ENCODE assay signal across 8 cellular contexts in genomic region chr5:71586941-71587708, GRCh38. TPM values are rescaled to one million over a fixed set of nuclear protein-coding genes. Genes with fewer than 3 reads are reported as not detected.
A peak's percentile ranks its signal among the peaks of the same experiment; 100 is the strongest.
DNase-seq lines count a peak whose midpoint lies in the region; ATAC-seq, FAIRE-seq and TF ChIP-seq lines count a peak whose summit lies in the region.

MCCC2 (plus strand) TSS chr5:71587340; CDS start chr5:71587426, 86 bp downstream.

- no peak for FAIRE-seq in bronchial epithelial cell (lab: Jason Lieb, UNC)
- no peak for FAIRE-seq in small intestine (lab: Jason Lieb, UNC)

- peaks cover 4% of the 10 kb centered on the region for H3K9me3 Mint-ChIP-seq in WTC11

- peak within 1 kb of the TSS; percentile 91 for H3K4me3 Mint-ChIP-seq in WTC11

- H3K27ac Mint-ChIP-seq in WTC11, result peak within 1 kb of the TSS; percentile 99

- 0 to 1% (median 0%) methylated on average over 47 to 56 of the region's 56 CpGs for WGBS in small intestine, 3 donors

- POLR2A ChIA-PET in AG04450 (lab: Yijun Ruan, JAX), result interaction anchor here (0.6 to 1.1 kb wide), 2 partner anchors 14 to 247 kb away, joined by 3 to 5 read pairs; no protein-coding TSS in a partner anchor
- POLR2A ChIA-PET in WTC11 (lab: Charles Lee), result interaction anchor here (1.0 kb wide), 2 partner anchors 12 to 14 kb away, joined by 3 read pairs; no protein-coding TSS in a partner anchor

- H3K9me3 ChIP-seq in AG04450 (ENCODE audit: control insufficient read depth, insufficient read depth, low read length), result no peaks in the 10 kb centered on the region
- H3K9me3 ChIP-seq in small intestine (ENCODE audit: control insufficient read depth, low read depth), result no peaks in the 10 kb centered on the region

- H3K27me3 Mint-ChIP-seq in WTC11 (ENCODE audit: low read depth), result no peaks in the 10 kb centered on the region

- peak within 1 kb of the TSS; percentile 79 for H3K4me3 ChIP-seq in AG04450 (ENCODE audit: low read depth, low read length)
- H3K4me3 ChIP-seq in bronchial epithelial cell (ENCODE audit: low read depth, low read length), result peak within 1 kb of the TSS; percentile 66
- H3K4me3 ChIP-seq in small intestine (ENCODE audit: low read depth in 1 of 2, low read length in 2 of 2), result peak within 1 kb of the TSS; percentile 76 to 89

- ATAC-seq in GM18909 (IDR thresholded peaks at IDR 0.05; ENCODE audit: poor library complexity, unreplicated experiment) (peak; percentile 97), HG03159 (IDR thresholded peaks at IDR 0.05; ENCODE audit: unreplicated experiment) (peak; percentile 96), WTC11 (peak; percentile 98)

- H3K27ac ChIP-seq in AG04450 (ENCODE audit: low read depth, low read length) (peak within 1 kb of the TSS; percentile 40), small intestine (ENCODE audit: low read depth in 1 of 2, low read length in 1 of 2) (peak within 1 kb of the TSS; percentile 85 to 86)

- H3K4me1 ChIP-seq in small intestine (ENCODE audit: control insufficient read depth in 2 of 2, insufficient read depth in 1 of 2, low read depth in 1 of 2, low read length in 1 of 2), result peaks cover 6 to 8% of the 10 kb centered on the region in 2 donors

- no peaks in the 10 kb centered on the region for H3K27me3 ChIP-seq in AG04450 (ENCODE audit: control insufficient read depth, insufficient read depth, low read length)
- no peaks in the 10 kb centered on the region for H3K27me3 ChIP-seq in bronchial epithelial cell (ENCODE audit: control insufficient read depth, insufficient read depth, low read length)
- no peaks in the 10 kb centered on the region for H3K27me3 ChIP-seq in small intestine (ENCODE audit: control insufficient read depth in 2 of 2, insufficient read depth in 2 of 2, low read length in 2 of 2)

- CTCF ChIA-PET in AG04450 (lab: Charles Lee), result interaction anchor here (0.6 to 6.3 kb wide), 3 partner anchors 14 to 712 kb away, joined by 4 to 48 read pairs (median 6); no protein-coding TSS in a partner anchor
- CTCF ChIA-PET in WTC11 (lab: Charles Lee), result interaction anchor here (1.4 to 2.6 kb wide), 3 partner anchors 14 to 112 kb away, joined by 5 to 27 read pairs (median 7); no protein-coding TSS in a partner anchor

- H3K36me3 ChIP-seq in bronchial epithelial cell (ENCODE audit: control insufficient read depth, insufficient read depth, low read length) (no peaks in the 10 kb centered on the region), small intestine (ENCODE audit: control insufficient read depth in 2 of 2, insufficient read depth in 2 of 2, low read length in 2 of 2) (no peaks in the 10 kb centered on the region)

- H3K36me3 Mint-ChIP-seq in WTC11, result no peaks in the 10 kb centered on the region

- DNase-seq in AG04450 (ENCODE audit: low read depth, low spot score) (peak; percentile 82), NCI-H2227 treated with DMSO at 0.1 percent for 48 hours (lab: John Stamatoyannopoulos, UW) (peak; percentile 79), WTC11 (ENCODE audit: low spot score) (peak; percentile 99), bronchial epithelial cell (ENCODE audit: low read depth) (peak; percentile 90), iPS-NIHi11 (ENCODE audit: low spot score) (peak; percentile 98), small intestine (peak; percentile 98)

- no peak for TF ChIP-seq CTCF in AG04450 (IDR thresholded peaks at IDR 0.05; ENCODE audit: low read depth, low read length)
- no peak for TF ChIP-seq CTCF in WTC11 (IDR thresholded peaks at IDR 0.05)
- TF ChIP-seq CTCF in bronchial epithelial cell (IDR thresholded peaks at IDR 0.05; ENCODE audit: insufficient read depth, low read length, severe bottlenecking), result no peak

- H3K4me1 Mint-ChIP-seq in WTC11, result peaks cover 14% of the 10 kb centered on the region

TF ChIP-seq in WTC11, 78 proteins besides CTCF, POLR2A, EP300 and RAD21 (continues in another document):
- TF ChIP-seq IRF1 (CRISPR knock-in tag; IDR thresholded peaks at IDR 0.05) (peak; percentile 78), ATF1 (CRISPR knock-in tag; IDR thresholded peaks at IDR 0.05) (peak; percentile 80; the same call in 1 of the 2 replicates), USF2 (CRISPR knock-in tag; IDR thresholded peaks at IDR 0.05) (peak; percentile 96), JUN (CRISPR knock-in tag; IDR thresholded peaks at IDR 0.05) (peak; percentile 92), SMAD3 (CRISPR knock-in tag; IDR thresholded peaks at IDR 0.05; ENCODE audit: borderline replicate concordance) (peak; percentile 86; the same call in 1 of the 2 replicates), HMGXB4 (CRISPR knock-in tag; IDR thresholded peaks at IDR 0.05) (peak; percentile 84; the same call in 1 of the 2 replicates), CREM (CRISPR knock-in tag; IDR thresholded peaks at IDR 0.05) (peak; percentile 65; the same call in 1 of the 2 replicates), ZBTB43 (CRISPR knock-in tag; IDR thresholded peaks at IDR 0.05) (peak; percentile 72; the same call in 1 of the 2 replicates), FOXP1 (CRISPR knock-in tag; IDR thresholded peaks at IDR 0.05; ENCODE audit: borderline replicate concordance) (peak; percentile 84; the same call in 1 of the 2 replicates), TEAD1 (CRISPR knock-in tag; IDR thresholded peaks at IDR 0.05) (peak; percentile 87; the same call in 1 of the 2 replicates), MAX (CRISPR knock-in tag; IDR thresholded peaks at IDR 0.05) (peak; percentile 96), ZSCAN18 (CRISPR knock-in tag; IDR thresholded peaks at IDR 0.05) (no peak)

RNA-seq across cellular contexts. Expression of gene MCCC2, which starts in this region (rescaled TPM):
- polyA plus RNA-seq in AG04450 (2011; rRNA removed), result 26.0 and 30.7 TPM in 2 replicates
- polyA minus RNA-seq in AG04450 (2011; rRNA and poly(A)+ RNA removed), result 19.8 and 25.6 TPM in 2 replicates
- total RNA-seq in WTC11 (2021), result 65.0 to 65.9 TPM (median 65.4 TPM) in 3 replicates
- total RNA-seq in bronchial epithelial cell, result 19.3 and 21.3 TPM in 2 replicates
- 10 to 100 TPM; 24.9 to 44.9 (median 35.8) TPM for polyA plus RNA-seq in small intestine

Comparison
In these comparisons a context has a peak if more than half of its experiments do, and no peak if none do; other contexts are left out.
1. Peak in every context shown above with its lines: DNase-seq, ATAC-seq, H3K4me3 ChIP-seq and H3K27ac ChIP-seq.